8 cellular contexts compared by ENCODE assay signal in the genomic region with DNA sequence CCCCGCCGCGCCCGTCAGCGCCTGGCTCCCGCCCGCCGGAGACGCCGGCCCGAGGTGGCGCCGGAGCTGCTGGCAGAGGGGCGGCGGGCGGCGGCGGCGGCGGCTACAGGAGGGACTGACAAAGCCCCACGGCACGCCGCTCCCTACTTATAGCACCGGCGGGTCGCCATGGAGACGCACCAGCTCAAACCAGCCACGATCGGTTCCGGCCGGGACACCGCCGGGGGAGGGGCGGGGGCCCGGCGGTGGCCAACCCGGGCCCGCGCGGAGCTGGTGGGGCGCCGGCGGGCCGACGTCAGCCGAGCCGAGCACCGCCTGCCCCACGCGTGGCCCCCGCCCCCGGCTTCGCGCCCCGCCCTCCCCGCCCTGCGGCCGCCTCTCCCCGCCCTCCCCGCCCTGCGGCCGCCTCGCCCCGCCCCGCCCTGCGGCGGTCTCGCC.
DNase-seq lines count a peak whose midpoint lies in the region; ATAC-seq lines count a peak whose summit lies in the region.

A gene (minus strand): TSS at position 120 of the 438 bp plus-strand sequence. CDS start 3,295 bp downstream, outside the sequence.

- DNase-seq in AG08396 (ENCODE audit: low spot score) (peak; percentile 99), NCI-H446 (lab: John Stamatoyannopoulos, UW) (peak; percentile 92 to 98), kidney glomerular epithelial cell (lab: John Stamatoyannopoulos, UW) (peak; percentile 89)
- DNase-seq in activated CD4-positive, CD25-positive, alpha-beta regulatory T cell treated with anti-CD3 and anti-CD28 coated beads, Interleukin-2, amount 50 U/mL, for 16 hours (ENCODE audit: low read depth, low spot score): peak; percentile 95
- DNase-seq in central memory CD8-positive, alpha-beta T cell (ENCODE audit: low spot score in 2 of 2): peak; percentile 97
- peak; percentile 97 to 98 for DNase-seq in stimulated activated CD4-positive, alpha-beta T cell treated with anti-CD3 and anti-CD28 coated beads, Interleukin-1b, Interleukin-23, amount 100 ng/mL, for 1 hour (ENCODE audit: low read depth in 2 of 2)

- H3K9me3 Mint-ChIP-seq in central memory CD8-positive, alpha-beta T cell: no peaks in the 10 kb centered on the region

- peaks cover 27% of the 10 kb centered on the region for H3K4me1 Mint-ChIP-seq in central memory CD8-positive, alpha-beta T cell

- no peaks in the 10 kb centered on the region for H3K27me3 Mint-ChIP-seq in central memory CD8-positive, alpha-beta T cell

- H3K4me3 Mint-ChIP-seq in central memory CD8-positive, alpha-beta T cell: peak within 1 kb of the TSS; percentile 76

- H3K36me3 Mint-ChIP-seq in central memory CD8-positive, alpha-beta T cell (ENCODE audit: insufficient read depth): peaks cover 34% of the 10 kb centered on the region

- peak; percentile 52 for ATAC-seq in GM19043 (IDR thresholded peaks at IDR 0.05; ENCODE audit: low read depth, unreplicated experiment)
- peak; percentile 79 for ATAC-seq in HG03354 (IDR thresholded peaks at IDR 0.05; ENCODE audit: poor library complexity, severe bottlenecking, unreplicated experiment)
- peak; percentile 83 for ATAC-seq in central memory CD8-positive, alpha-beta T cell (replicated peaks; ENCODE audit: extremely low read depth, poor library complexity, severe bottlenecking)

- H3K27ac Mint-ChIP-seq in central memory CD8-positive, alpha-beta T cell (ENCODE audit: low read depth): peak within 1 kb of the TSS; percentile 67

Comparison
In these comparisons a context has a peak if more than half of its experiments do, and no peak if none do; other contexts are left out.
1. Peak in every context shown above with its lines: DNase-seq and ATAC-seq.